14 cellular contexts compared by ENCODE assay signal in the genomic region with DNA sequence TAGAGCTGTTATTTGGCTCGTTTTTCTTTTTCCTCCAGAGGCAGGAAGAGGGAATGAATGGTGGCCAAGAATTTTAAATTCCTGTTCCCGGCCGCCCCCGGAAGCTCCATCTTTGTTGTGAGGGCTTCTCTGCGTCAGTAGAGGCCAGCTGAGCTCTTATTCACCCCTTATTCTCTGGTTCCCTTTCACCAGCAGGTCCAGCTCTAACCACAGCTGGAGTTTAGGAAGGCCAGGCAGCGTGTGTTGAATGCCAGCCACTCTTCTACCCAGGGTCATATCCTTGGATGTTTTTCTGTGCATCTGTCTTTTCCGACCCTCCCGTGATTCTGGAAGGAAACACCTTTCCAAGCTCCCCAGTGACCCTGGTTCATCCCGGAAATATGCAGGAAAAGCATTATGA.
DNase-seq lines count a peak whose midpoint lies in the region; FAIRE-seq and TF ChIP-seq lines count a peak whose summit lies in the region.
"Had no signal": no experiment of that assay in that cellular context is flagged by ENCODE, and none has a peak within 500 bp of the region (broad histone marks: within the 10 kb centered on the region; RNA-seq: fewer than 3 reads in every experiment).

No MANE protein-coding gene starts in this region.

- intact Hi-C loops in cardiac septum (cut with DNase I) (no loop called here), thyroid gland (cut with DNase I) (no loop called here)

- WGBS in thyroid gland, 2 donors = 76% methylated on average over 9 of the region's 9 CpGs

- H3K4me1 Mint-ChIP-seq in astrocyte (ENCODE audit: low read depth, unreplicated experiment) = no peaks in the 10 kb centered on the region
- peaks cover 24% of the 10 kb centered on the region for H3K4me1 Mint-ChIP-seq in nephron
- H3K4me1 Mint-ChIP-seq: CD14-positive monocyte; central memory CD8-positive, alpha-beta T cell had no signal

- peak overlapping the region; percentile 6 for H2AFZ ChIP-seq in astrocyte (ENCODE audit: low read depth, low read length)

- H3K4me1 ChIP-seq in astrocyte (ENCODE audit: insufficient read depth, low read length) (no peaks in the 10 kb centered on the region), thyroid gland (peaks cover 4 to 20% of the 10 kb centered on the region in 2 donors)

- no peaks in the 10 kb centered on the region for H3K79me2 ChIP-seq in astrocyte (ENCODE audit: insufficient read depth, low read length)

- DNase-seq in astrocyte (ENCODE audit: low read depth) (peak; percentile 73), cardiac septum (ENCODE audit: low spot score) (peak; percentile 79), thyroid gland (no peak), NCI-H82 treated with DMSO at 0.1 percent for 48 hours (lab: John Stamatoyannopoulos, UW; ENCODE audit: unreplicated experiment) (no peak), SHP77 treated with DMSO at 0.1 percent for 48 hours (lab: John Stamatoyannopoulos, UW) (no peak), GOT3 (lab: John Stamatoyannopoulos, UW) (no peak)
- no peak for DNase-seq in stimulated activated CD8-positive, alpha-beta memory T cell treated with anti-CD3 and anti-CD28 coated beads, Interleukin-4, amount 100 ng/mL, for 48 hours
- DNase-seq: NCI-H1105 treated with DMSO at 0.1 percent for 48 hours, NCI-H345 had no signal

- peaks cover 4% of the 10 kb centered on the region for H3K27me3 Mint-ChIP-seq in astrocyte (ENCODE audit: low read depth, unreplicated experiment)
- peaks cover 4% of the 10 kb centered on the region for H3K27me3 Mint-ChIP-seq in nephron (ENCODE audit: low read depth)
- H3K27me3 Mint-ChIP-seq: central memory CD8-positive, alpha-beta T cell; IgD-negative memory B cell had no signal

- TF ChIP-seq CTCF in astrocyte (IDR thresholded peaks at IDR 0.05; ENCODE audit: insufficient read depth, low read depth, low read length) = no peak
- no peak for TF ChIP-seq CTCF in nephron (IDR thresholded peaks at IDR 0.05; ENCODE audit: unreplicated experiment in 3 of 3)
- no peak for TF ChIP-seq CTCF in thyroid gland (IDR thresholded peaks at IDR 0.05)

- H3K9me3 Mint-ChIP-seq in astrocyte (ENCODE audit: unreplicated experiment) (no peaks in the 10 kb centered on the region), nephron (no peaks in the 10 kb centered on the region)
- H3K9me3 Mint-ChIP-seq: central memory CD8-positive, alpha-beta T cell had no signal

- H3K27ac Mint-ChIP-seq in astrocyte (ENCODE audit: unreplicated experiment) (no peak overlapping the region), nephron (peak overlapping the region; percentile 33 to 97 (median 96))
- H3K27ac Mint-ChIP-seq: CD14-positive monocyte, IgD-negative memory B cell had no signal

- H3K4me3 ChIP-seq in astrocyte (ENCODE audit: insufficient read depth, low read depth, low read length) (no peak overlapping the region), thyroid gland (replicated peaks in 1 of 3) (no peak overlapping the region)

- H3K4me2 ChIP-seq in astrocyte (ENCODE audit: low read length) = peak overlapping the region; percentile 8

- H3K9me3 ChIP-seq in astrocyte (ENCODE audit: insufficient read depth, low read depth, low read length) (no peaks in the 10 kb centered on the region), thyroid gland (no peaks in the 10 kb centered on the region)

- no peaks in the 10 kb centered on the region for H3K27me3 ChIP-seq in astrocyte (ENCODE audit: insufficient read depth, low read length)
- no peaks in the 10 kb centered on the region for H3K27me3 ChIP-seq in thyroid gland

- no peak for FAIRE-seq in astrocyte (lab: Jason Lieb, UNC)
- FAIRE-seq: endothelial cell of umbilical vein had no signal

- H3K4me3 Mint-ChIP-seq in astrocyte (ENCODE audit: unreplicated experiment) (no peak overlapping the region), nephron (peak overlapping the region in 1 of 3 experiments; percentile 32)
- H3K4me3 Mint-ChIP-seq: CD14-positive monocyte; central memory CD8-positive, alpha-beta T cell; IgD-negative memory B cell had no signal

- no peak for TF ChIP-seq POLR2A in thyroid gland (IDR thresholded peaks at IDR 0.05)

- H3K9ac ChIP-seq in astrocyte (ENCODE audit: low read length) = no peak overlapping the region

- no peaks in the 10 kb centered on the region for H3K36me3 ChIP-seq in astrocyte (ENCODE audit: insufficient read depth, low read length)
- no peaks in the 10 kb centered on the region for H3K36me3 ChIP-seq in thyroid gland

- H3K36me3 Mint-ChIP-seq in astrocyte (ENCODE audit: low read depth, unreplicated experiment) (no peaks in the 10 kb centered on the region), nephron (ENCODE audit: low read depth) (no peaks in the 10 kb centered on the region)
- H3K36me3 Mint-ChIP-seq: CD14-positive monocyte had no signal

- H3K27ac ChIP-seq in astrocyte (ENCODE audit: low read depth, low read length) = no peak overlapping the region
- H3K27ac ChIP-seq in thyroid gland = peak overlapping the region; percentile 16 to 47 (median 20)

- no peaks in the 10 kb centered on the region for H4K20me1 ChIP-seq in astrocyte (ENCODE audit: insufficient read depth, low read length)

Comparison
In these comparisons a context has a peak if more than half of its experiments do, and no peak if none do; other contexts are left out.
1. DNase-seq: peak in astrocyte (single experiment) and cardiac septum (single experiment); none in thyroid gland (0 of 2), NCI-H82 treated with DMSO at 0.1 percent for 48 hours (single experiment), stimulated activated CD8-positive, alpha-beta memory T cell treated with anti-CD3 and anti-CD28 coated beads, Interleukin-4, amount 100 ng/mL, for 48 hours (single experiment), SHP77 treated with DMSO at 0.1 percent for 48 hours (single experiment) and GOT3 (single experiment).